Comparison of ENCODE assay signal across 9 cellular contexts in the genomic region with DNA sequence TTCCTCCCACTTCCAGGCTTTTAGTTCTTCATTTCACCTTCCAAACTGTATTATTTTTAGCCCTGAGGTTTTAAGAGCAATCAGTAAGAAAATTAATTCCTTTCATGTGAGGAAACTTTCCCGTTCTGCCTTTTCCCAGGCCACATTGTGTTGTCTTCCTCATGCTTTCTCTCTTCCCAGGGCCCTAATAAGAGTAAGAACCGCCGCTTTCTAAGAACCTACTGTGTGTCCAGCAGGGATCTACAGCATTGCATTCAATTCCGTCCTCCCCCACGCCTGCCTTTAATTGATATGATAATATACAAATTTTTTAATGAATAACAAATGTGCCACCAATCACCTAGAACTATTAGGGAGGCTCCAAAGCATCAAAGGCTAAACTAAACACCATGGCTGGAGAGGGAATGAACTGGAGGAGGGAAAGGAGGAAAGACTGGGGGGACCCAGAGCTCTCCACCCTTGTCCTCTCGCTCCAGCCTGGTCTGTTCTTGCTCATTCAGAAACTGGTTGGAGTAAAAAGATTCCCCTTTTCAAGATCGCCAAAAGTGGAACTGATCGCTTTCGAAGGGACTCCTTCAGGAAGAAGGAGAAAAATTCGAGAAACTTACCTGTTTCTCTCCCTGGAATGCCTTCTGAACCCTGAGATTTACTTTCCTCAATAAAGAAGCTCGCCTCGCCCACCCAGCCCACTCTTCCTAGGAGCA. TPM values are rescaled to one million over a fixed set of nuclear protein-coding genes. Genes with fewer than 3 reads are reported as not detected.
A peak's percentile ranks its signal among the peaks of the same experiment; 100 is the strongest.
DNase-seq lines count a peak whose midpoint lies in the region; TF ChIP-seq lines count a peak whose summit lies in the region.
"Had no signal": no experiment of that assay in that cellular context is flagged by ENCODE, and none has a peak within 500 bp of the region (broad histone marks: within the 10 kb centered on the region; RNA-seq: fewer than 3 reads in every experiment).

No MANE protein-coding gene starts in this region.

- POLR2A ChIA-PET in HEK293 (lab: Yijun Ruan, JAX) = interaction anchor here (0.6 to 1.7 kb wide), 6 partner anchors 8 to 185 kb away, joined by 3 to 12 read pairs (median 6); a partner anchor contains a TSS

- H3K4me3 ChIP-seq in AG09309 (ENCODE audit: control insufficient read depth, low read depth, low read length) (peak overlapping the region; percentile 17; the same call in 1 of the 2 replicates), HEK293 (ENCODE audit: low read depth, low read length) (peak overlapping the region; percentile 21), kidney epithelial cell (ENCODE audit: low read depth, low read length) (peak overlapping the region; percentile 28)

- no peaks in the 10 kb centered on the region for H3K36me3 ChIP-seq in HEK293 (ENCODE audit: control insufficient read depth in 2 of 2, insufficient read depth in 1 of 2, low read length in 2 of 2)
- no peaks in the 10 kb centered on the region for H3K36me3 ChIP-seq in kidney epithelial cell (ENCODE audit: control insufficient read depth, insufficient read depth, low read length)
- H3K36me3 ChIP-seq: heart left ventricle had no signal

- peak overlapping the region; percentile 74 for H3K4me3 Mint-ChIP-seq in activated T-helper 2 cell treated with anti-CD3 and anti-CD28 coated beads, Interferon-gamma antibody, Interleukin-2, Interleukin-4, amounts not matched to agents 10 μg/mL and 5 μg/mL and 100 μg/mL, durations not matched to agents 14 hours and 24 hours and 36 hours (ENCODE audit: low read depth)

- DNase-seq in AG09309 (ENCODE audit: low read depth) = no peak
- no peak for DNase-seq in activated T-helper 2 cell treated with anti-CD3 and anti-CD28 coated beads, Interferon-gamma antibody, Interleukin-2, Interleukin-4, amounts not matched to agents 10 μg/mL and 5 μg/mL and 100 μg/mL, durations not matched to agents 14 hours and 24 hours and 36 hours (ENCODE audit: low spot score)
- no peak for DNase-seq in kidney epithelial cell (ENCODE audit: low read depth)
- no peak for DNase-seq in stimulated activated CD8-positive, alpha-beta memory T cell treated with anti-CD3 and anti-CD28 coated beads, Interleukin-4, amount 100 ng/mL, for 48 hours
- no peak for DNase-seq in stimulated activated naive CD4-positive, alpha-beta T cell (lab: John Stamatoyannopoulos, UW)
- no peak for DNase-seq in SK-N-DZ (ENCODE audit: low spot score)
- DNase-seq in effector CD8-positive, alpha-beta T cell (lab: John Stamatoyannopoulos, UW) = no peak

- H3K27ac Mint-ChIP-seq in activated T-helper 2 cell treated with anti-CD3 and anti-CD28 coated beads, Interferon-gamma antibody, Interleukin-2, Interleukin-4, amounts not matched to agents 10 μg/mL and 5 μg/mL and 100 μg/mL, durations not matched to agents 14 hours and 24 hours and 36 hours = peak overlapping the region; percentile 33

- peaks cover 49% of the 10 kb centered on the region for H3K4me1 Mint-ChIP-seq in activated T-helper 2 cell treated with anti-CD3 and anti-CD28 coated beads, Interferon-gamma antibody, Interleukin-2, Interleukin-4, amounts not matched to agents 10 μg/mL and 5 μg/mL and 100 μg/mL, durations not matched to agents 14 hours and 24 hours and 36 hours (ENCODE audit: low read depth)

- no peak overlapping the region for H3K27ac ChIP-seq in HEK293 (ENCODE audit: extremely low read depth, low read depth, low read length)

- H3K27me3 ChIP-seq in kidney epithelial cell (ENCODE audit: control insufficient read depth, insufficient read depth, low read length) = no peaks in the 10 kb centered on the region

- no peaks in the 10 kb centered on the region for H3K9me3 Mint-ChIP-seq in activated T-helper 2 cell treated with anti-CD3 and anti-CD28 coated beads, Interferon-gamma antibody, Interleukin-2, Interleukin-4, amounts not matched to agents 10 μg/mL and 5 μg/mL and 100 μg/mL, durations not matched to agents 14 hours and 24 hours and 36 hours

- peaks cover 2% of the 10 kb centered on the region for H3K27me3 Mint-ChIP-seq in activated T-helper 2 cell treated with anti-CD3 and anti-CD28 coated beads, Interferon-gamma antibody, Interleukin-2, Interleukin-4, amounts not matched to agents 10 μg/mL and 5 μg/mL and 100 μg/mL, durations not matched to agents 14 hours and 24 hours and 36 hours (ENCODE audit: low read depth)

- H3K9me3 ChIP-seq in HEK293 (ENCODE audit: control insufficient read depth, insufficient read depth, low read depth, low read length) = no peaks in the 10 kb centered on the region
- H3K9me3 ChIP-seq: heart left ventricle had no signal

- no peaks in the 10 kb centered on the region for H3K4me1 ChIP-seq in HEK293 (ENCODE audit: control insufficient read depth, insufficient read depth, low read length)

- TF ChIP-seq CTCF in AG09309 (IDR thresholded peaks at IDR 0.05; ENCODE audit: control insufficient read depth, insufficient read depth, low read depth, low read length, missing control alignments) = no peak
- TF ChIP-seq CTCF in HEK293 (tag by site-specific recombination; IDR thresholded peaks at IDR 0.05) = no peak
- TF ChIP-seq CTCF in kidney epithelial cell (IDR thresholded peaks at IDR 0.05; ENCODE audit: insufficient read depth, low read length, poor library complexity, severe bottlenecking) = no peak

- CTCF ChIA-PET in HEK293 (lab: Yijun Ruan, JAX) = interaction anchor here (0.6 kb wide), 1 partner anchor 1643 kb away, joined by 4 read pairs; no protein-coding TSS in a partner anchor

- H3K36me3 Mint-ChIP-seq in activated T-helper 2 cell treated with anti-CD3 and anti-CD28 coated beads, Interferon-gamma antibody, Interleukin-2, Interleukin-4, amounts not matched to agents 10 μg/mL and 5 μg/mL and 100 μg/mL, durations not matched to agents 14 hours and 24 hours and 36 hours (ENCODE audit: low read depth) = no peaks in the 10 kb centered on the region

- intact Hi-C loops in activated T-helper 2 cell treated with anti-CD3 and anti-CD28 coated beads, Interferon-gamma antibody, Interleukin-2, Interleukin-4, amounts not matched to agents 10 μg/mL and 5 μg/mL and 100 μg/mL, durations not matched to agents 14 hours and 24 hours and 36 hours (cut with micrococcal nuclease) = loop anchor here (1.0 to 10.0 kb wide), 3 partner anchors 8 to 1843 kb away; a partner anchor contains a TSS

TF ChIP-seq in HEK293, 187 proteins besides CTCF, POLR2A, EP300 and RAD21 (continues in another document):
- TF ChIP-seq ZEB2 (tag by site-specific recombination; IDR thresholded peaks at IDR 0.05) = no peak
- TF ChIP-seq, protein P1, sequence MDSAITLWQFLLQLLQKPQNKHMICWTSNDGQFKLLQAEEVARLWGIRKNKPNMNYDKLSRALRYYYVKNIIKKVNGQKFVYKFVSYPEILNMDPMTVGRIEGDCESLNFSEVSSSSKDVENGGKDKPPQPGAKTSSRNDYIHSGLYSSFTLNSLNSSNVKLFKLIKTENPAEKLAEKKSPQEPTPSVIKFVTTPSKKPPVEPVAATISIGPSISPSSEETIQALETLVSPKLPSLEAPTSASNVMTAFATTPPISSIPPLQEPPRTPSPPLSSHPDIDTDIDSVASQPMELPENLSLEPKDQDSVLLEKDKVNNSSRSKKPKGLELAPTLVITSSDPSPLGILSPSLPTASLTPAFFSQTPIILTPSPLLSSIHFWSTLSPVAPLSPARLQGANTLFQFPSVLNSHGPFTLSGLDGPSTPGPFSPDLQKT (IDR thresholded peaks at IDR 0.05; ENCODE audit: borderline replicate concordance, low read depth, low read length) = no peak
- no peak for TF ChIP-seq SCRT2 (tag by site-specific recombination; IDR thresholded peaks at IDR 0.05)
- TF ChIP-seq ZNF830 (tag by site-specific recombination; IDR thresholded peaks at IDR 0.05; ENCODE audit: low read depth) = no peak
- TF ChIP-seq ZNF391 (tag by site-specific recombination; IDR thresholded peaks at IDR 0.05; ENCODE audit: borderline replicate concordance, low read depth) = no peak
- no peak for TF ChIP-seq SALL2 (tag by site-specific recombination; IDR thresholded peaks at IDR 0.05; ENCODE audit: borderline replicate concordance)
- no peak for TF ChIP-seq ZNF558 (tag by site-specific recombination; IDR thresholded peaks at IDR 0.05)

RNA-seq across cellular contexts. Expression of a gene that starts 46.8 kb away (rescaled TPM):
- not detected in 2 replicates for total RNA-seq in activated T-helper 2 cell treated with anti-CD3 and anti-CD28 coated beads, Interferon-gamma antibody, Interleukin-2, Interleukin-4, amounts not matched to agents 10 μg/mL and 5 μg/mL and 100 μg/mL, durations not matched to agents 14 hours and 24 hours and 36 hours
- total RNA-seq in kidney epithelial cell = not detected in 2 replicates
- not detected in 2 replicates for polyA plus RNA-seq in SK-N-DZ (2014; cell fraction: cytosol; rRNA removed)
- not detected in 2 replicates for polyA plus RNA-seq in SK-N-DZ (2014; cell fraction: nucleus; rRNA removed)
- total RNA-seq: heart left ventricle had no signal
- polyA plus RNA-seq: heart left ventricle had no signal

RNA-seq across cellular contexts. Expression of a gene that starts 54.7 kb away (rescaled TPM):
- total RNA-seq in activated T-helper 2 cell treated with anti-CD3 and anti-CD28 coated beads, Interferon-gamma antibody, Interleukin-2, Interleukin-4, amounts not matched to agents 10 μg/mL and 5 μg/mL and 100 μg/mL, durations not matched to agents 14 hours and 24 hours and 36 hours = not detected in 2 replicates
- total RNA-seq in kidney epithelial cell = not detected in 2 replicates
- polyA plus RNA-seq in SK-N-DZ (2014; cell fraction: cytosol; rRNA removed) = not detected in 2 replicates
- not detected in 2 replicates for polyA plus RNA-seq in SK-N-DZ (2014; cell fraction: nucleus; rRNA removed)
- total RNA-seq: heart left ventricle had no signal
- polyA plus RNA-seq: heart left ventricle had no signal

RNA-seq across cellular contexts. Expression of a gene that starts 57.5 kb away (rescaled TPM):
- 42.8 and 43.4 TPM in 2 replicates for total RNA-seq in activated T-helper 2 cell treated with anti-CD3 and anti-CD28 coated beads, Interferon-gamma antibody, Interleukin-2, Interleukin-4, amounts not matched to agents 10 μg/mL and 5 μg/mL and 100 μg/mL, durations not matched to agents 14 hours and 24 hours and 36 hours
- 27.1 and 30.3 TPM in 2 replicates for total RNA-seq in kidney epithelial cell
- 11.7 and 12.2 TPM in 2 replicates for polyA plus RNA-seq in SK-N-DZ (2014; cell fraction: cytosol; rRNA removed)
- polyA plus RNA-seq in SK-N-DZ (2014; cell fraction: nucleus; rRNA removed) = 10.2 and 20.3 TPM in 2 replicates
